In the genomic region with DNA sequence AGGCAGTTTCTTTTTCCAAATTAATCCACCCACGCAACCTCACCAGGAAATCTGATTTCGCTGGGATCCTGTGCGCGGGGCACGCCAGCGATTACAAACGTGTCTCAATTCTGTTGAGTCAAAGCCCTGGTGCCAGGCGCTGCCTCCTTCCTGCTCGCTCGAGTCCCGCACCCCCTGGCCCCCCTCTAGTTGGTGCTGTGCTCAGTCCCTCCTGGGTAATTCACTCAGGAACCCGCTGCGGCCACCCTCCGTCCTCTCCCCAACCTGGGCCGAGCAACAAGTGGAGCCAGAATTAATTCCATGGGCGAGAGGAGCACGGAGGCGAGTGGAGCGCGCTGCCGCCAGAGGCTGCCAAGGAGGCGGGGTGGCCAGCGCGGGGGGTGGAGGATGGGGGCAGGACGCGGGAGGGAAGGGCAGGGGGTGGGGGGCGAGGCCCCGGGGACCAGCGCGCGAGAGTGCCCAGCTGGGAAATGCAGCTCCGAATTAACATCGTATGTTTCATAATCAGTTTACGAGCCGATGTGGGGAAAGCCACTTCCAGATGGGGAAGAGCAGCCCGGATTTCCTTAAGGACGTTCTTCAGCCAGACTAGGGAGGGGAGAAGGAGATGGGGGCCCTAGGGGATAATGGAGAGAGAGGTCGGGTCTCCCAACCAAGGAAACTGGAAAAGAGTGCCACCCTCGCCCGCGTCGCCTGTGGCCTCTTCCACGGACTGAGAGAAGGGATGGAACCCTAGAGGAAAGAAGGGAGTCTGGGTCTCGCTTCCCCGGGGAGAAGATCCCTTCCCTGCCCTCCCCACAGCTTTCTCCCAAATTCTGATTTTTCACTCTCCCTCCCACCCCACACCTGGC, we compare ENCODE assay signal across 10 cellular contexts. TPM values are rescaled to one million over a fixed set of nuclear protein-coding genes. Genes with fewer than 3 reads are reported as not detected.
DNase-seq lines count a peak whose midpoint lies in the region; ATAC-seq and TF ChIP-seq lines count a peak whose summit lies in the region.
"Had no signal": no experiment of that assay in that cellular context is flagged by ENCODE, and none has a peak within 500 bp of the region (broad histone marks: within the 10 kb centered on the region; RNA-seq: fewer than 3 reads in every experiment).

No MANE protein-coding gene starts in this region.

- peak overlapping the region; percentile 88 for H3K4me3 Mint-ChIP-seq in dendritic cell treated with granulocyte-macrophage colony-stimulating factor and Interleukin-4, amounts not matched to agents 40 ng/mL and 50 ng/mL, for 4 days

- H3K36me3 Mint-ChIP-seq in dendritic cell treated with granulocyte-macrophage colony-stimulating factor and Interleukin-4, amounts not matched to agents 40 ng/mL and 50 ng/mL, for 4 days (ENCODE audit: low read depth): peaks cover 59% of the 10 kb centered on the region

- intact Hi-C loops in dendritic cell treated with granulocyte-macrophage colony-stimulating factor and Interleukin-4, amounts not matched to agents 40 ng/mL and 50 ng/mL, for 4 days (cut with micrococcal nuclease): loop anchor here (10.0 kb wide), 1 partner anchor 414 kb away; no protein-coding TSS in a partner anchor
- intact Hi-C loops in tibial artery (cut with DNase I; ENCODE audit: low total_unique reads): no loop called here

- H3K4me3 ChIP-seq in MG63 (peak overlapping the region; percentile 61), tibial artery (peak overlapping the region; percentile 2 to 8)

- peaks cover 0 to 40% (median 28%) of the 10 kb centered on the region in 4 donors for H3K4me1 ChIP-seq in tibial artery

- H3K9me3 Mint-ChIP-seq in dendritic cell treated with granulocyte-macrophage colony-stimulating factor and Interleukin-4, amounts not matched to agents 40 ng/mL and 50 ng/mL, for 4 days: no peaks in the 10 kb centered on the region

- TF ChIP-seq CTCF in tibial artery (IDR thresholded peaks at IDR 0.05): no peak

- no peaks in the 10 kb centered on the region for H3K9me3 ChIP-seq in MG63
- no peaks in the 10 kb centered on the region for H3K9me3 ChIP-seq in tibial artery

- H3K36me3 ChIP-seq in MG63 (peaks cover 23% of the 10 kb centered on the region), tibial artery (no peaks in the 10 kb centered on the region)

- H3K27ac Mint-ChIP-seq in dendritic cell treated with granulocyte-macrophage colony-stimulating factor and Interleukin-4, amounts not matched to agents 40 ng/mL and 50 ng/mL, for 4 days: peak overlapping the region; percentile 84

- DNase-seq in MG63 (peak; percentile 87), left kidney (ENCODE audit: low read depth, low spot score) (peak; percentile 61), tibial artery (no peak), CD1c-positive myeloid dendritic cell (ENCODE audit: extremely low spot score) (no peak), NCI-H1048 (lab: John Stamatoyannopoulos, UW) (no peak), NCI-H1436 treated with DMSO at 0.1 percent for 48 hours (lab: John Stamatoyannopoulos, UW) (no peak)
- DNase-seq: NCI-H2029 had no signal

- peaks cover 52% of the 10 kb centered on the region for H3K27me3 Mint-ChIP-seq in dendritic cell treated with granulocyte-macrophage colony-stimulating factor and Interleukin-4, amounts not matched to agents 40 ng/mL and 50 ng/mL, for 4 days

- ATAC-seq in GM19395 (IDR thresholded peaks at IDR 0.05; ENCODE audit: unreplicated experiment): no peak
- ATAC-seq: left lobe of liver had no signal

- H3K27me3 ChIP-seq in MG63: no peaks in the 10 kb centered on the region
- peaks cover 0 to 85% of the 10 kb centered on the region in 2 donors for H3K27me3 ChIP-seq in tibial artery

- peaks cover 68% of the 10 kb centered on the region for H3K4me1 Mint-ChIP-seq in dendritic cell treated with granulocyte-macrophage colony-stimulating factor and Interleukin-4, amounts not matched to agents 40 ng/mL and 50 ng/mL, for 4 days (ENCODE audit: low read depth)

- no peak overlapping the region for H3K27ac ChIP-seq in tibial artery

RNA-seq across cellular contexts. Expression of a gene that starts 5.8 kb away (rescaled TPM):
- 14.2 and 21.7 TPM in 2 replicates for total RNA-seq in MG63 (2014; rRNA removed; shearing (Covaris generic); ENCODE audit: low replicate concordance)

Comparison
In these comparisons a context has a peak if more than half of its experiments do, and no peak if none do; other contexts are left out.
1. DNase-seq: peak in MG63 (single experiment) and left kidney (single experiment); none in tibial artery (0 of 2), CD1c-positive myeloid dendritic cell (single experiment), NCI-H1048 (single experiment) and NCI-H1436 treated with DMSO at 0.1 percent for 48 hours (single experiment).